ENCODE assay signal across 9 cellular contexts in genomic region chr7:150962743-150963399, GRCh38. TPM values are rescaled to one million over a fixed set of nuclear protein-coding genes. Genes with fewer than 3 reads are reported as not detected.
A peak's percentile ranks its signal among the peaks of the same experiment; 100 is the strongest.
DNase-seq lines count a peak whose midpoint lies in the region; ATAC-seq and TF ChIP-seq lines count a peak whose summit lies in the region.
"Had no signal": no experiment of that assay in that cellular context is flagged by ENCODE, and none has a peak within 500 bp of the region (broad histone marks: within the 10 kb centered on the region; RNA-seq: fewer than 3 reads in every experiment).

No MANE protein-coding gene starts in this region.

- WGBS in heart left ventricle, 4 donors = 27 to 37% (median 30%) methylated on average over 12 to 19 of the region's 19 CpGs

- H3K4me1 ChIP-seq in SJCRH30 (peaks cover 19% of the 10 kb centered on the region), heart left ventricle (peaks cover 0 to 92% (median 34%) of the 10 kb centered on the region in 12 donors)

- H3K27me3 ChIP-seq in SJCRH30 (no peaks in the 10 kb centered on the region), heart left ventricle (peaks cover 0 to 39% (median 3%) of the 10 kb centered on the region in 9 donors)

- intact Hi-C loops in heart left ventricle (cut with DNase I) = loop anchor here in 2 of 10 donors (2.0 kb wide), 2 partner anchors 24 to 26 kb away; no protein-coding TSS in a partner anchor

- ATAC-seq in HG02885 (IDR thresholded peaks at IDR 0.05; ENCODE audit: poor library complexity, unreplicated experiment) (peak; percentile 89), heart left ventricle (peak; percentile 15 to 64 (median 52))

- H3K27ac ChIP-seq in SJCRH30 (no peak overlapping the region), heart left ventricle (peak overlapping the region; percentile 70 to 96 (median 88))
- H3K27ac ChIP-seq: epithelial cell of prostate had no signal

- H3K4me3 ChIP-seq in SJCRH30 (no peak overlapping the region), heart left ventricle (no peak overlapping the region), retinal pigment epithelial cell (ENCODE audit: low read length) (no peak overlapping the region)

- H3K9me3 ChIP-seq in SJCRH30 (replicated peaks) = no peaks in the 10 kb centered on the region
- no peaks in the 10 kb centered on the region for H3K9me3 ChIP-seq in heart left ventricle

- H3K36me3 ChIP-seq in SJCRH30 = no peaks in the 10 kb centered on the region
- H3K36me3 ChIP-seq in heart left ventricle = no peaks in the 10 kb centered on the region

- DNase-seq in NCI-H1417 (lab: John Stamatoyannopoulos, UW) = peak in 2 of 3 experiments; percentile 36 to 53
- DNase-seq in NCI-H1417 treated with DMSO at 0.1 percent for 48 hours (lab: John Stamatoyannopoulos, UW) = no peak
- DNase-seq in SJCRH30 = peak; percentile 62 to 63
- DNase-seq in activated naive CD8-positive, alpha-beta T cell treated with anti-CD3 and anti-CD28 coated beads, Interleukin-2, amount 50 U/mL, for 16 hours (ENCODE audit: low read depth, low spot score) = peak; percentile 29
- DNase-seq in heart left ventricle = peak; percentile 69 to 82 (median 73)
- no peak for DNase-seq in retinal pigment epithelial cell (ENCODE audit: low read depth)
- DNase-seq in A172 (ENCODE audit: low spot score) = no peak

- TF ChIP-seq POLR2A in heart left ventricle (IDR thresholded peaks at IDR 0.05) = no peak

- TF ChIP-seq CTCF in heart left ventricle (IDR thresholded peaks at IDR 0.05) (peak; percentile 73 to 90 (median 83)), retinal pigment epithelial cell (conservative IDR thresholded peaks at IDR 0.05; ENCODE audit: low read depth, low read length) (peak; percentile 98)

RNA-seq across cellular contexts. Expression of gene KCNH2, which starts 15.2 kb away (rescaled TPM):
- 15.9 and 19.3 TPM in 2 replicates for total RNA-seq in SJCRH30 (2014; rRNA removed; shearing (Covaris generic))
- total RNA-seq in heart left ventricle = 100 to 1,000 TPM in 5 of 9 donors, 10 to 100 TPM in 4; 58.1 to 185 (median 104) TPM
- 100 to 1,000 TPM in 1 of 2 donors, 10 to 100 TPM in 1; 59.8 to 154 TPM for polyA plus RNA-seq in heart left ventricle
- total RNA-seq in A172 (2014; rRNA removed; shearing (Covaris generic)) = 1.7 and 3.5 TPM in 2 replicates

RNA-seq across cellular contexts. Expression of gene NOS3, which starts 27.9 kb away (rescaled TPM):
- 0.05 and 0.20 TPM in 2 replicates for total RNA-seq in SJCRH30 (2014; rRNA removed; shearing (Covaris generic))
- total RNA-seq in heart left ventricle = 10 to 100 TPM in 7 of 9 donors, 1 to 10 TPM in 2; 9.4 to 49.4 (median 17.3) TPM
- polyA plus RNA-seq in heart left ventricle = 10 to 100 TPM in 1 of 2 donors, 1 to 10 TPM in 1; 8.9 to 20.5 TPM
- 0.74 and 2.5 TPM in 2 replicates for total RNA-seq in A172 (2014; rRNA removed; shearing (Covaris generic))

Comparison
In these comparisons a context has a peak if more than half of its experiments do, and no peak if none do; other contexts are left out.
1. DNase-seq: peak in NCI-H1417 (2 of 3), SJCRH30 (2 of 2), activated naive CD8-positive, alpha-beta T cell treated with anti-CD3 and anti-CD28 coated beads, Interleukin-2, amount 50 U/mL, for 16 hours (single experiment) and heart left ventricle (5 of 5); none in NCI-H1417 treated with DMSO at 0.1 percent for 48 hours (single experiment), retinal pigment epithelial cell (single experiment) and A172 (single experiment).